ENCODE assay signal across 1 cellular context in genomic region chr4:6892909-6893202, GRCh38.
TF ChIP-seq lines count a peak whose summit lies in the region.

No MANE protein-coding gene starts in this region.

TF ChIP-seq in liver, 16 proteins besides CTCF, POLR2A, EP300 and RAD21 (continued from another document):
- TF ChIP-seq REST (IDR thresholded peaks at IDR 0.05) = no peak
- TF ChIP-seq JUND (IDR thresholded peaks at IDR 0.05) = no peak
- TF ChIP-seq YY1 (IDR thresholded peaks at IDR 0.05) = no peak
- TF ChIP-seq EGR1 (IDR thresholded peaks at IDR 0.05; ENCODE audit: low read depth in 2 of 2) = no peak
- no peak for TF ChIP-seq HNF4A (conservative IDR thresholded peaks at IDR 0.05)
- TF ChIP-seq, protein P1, sequence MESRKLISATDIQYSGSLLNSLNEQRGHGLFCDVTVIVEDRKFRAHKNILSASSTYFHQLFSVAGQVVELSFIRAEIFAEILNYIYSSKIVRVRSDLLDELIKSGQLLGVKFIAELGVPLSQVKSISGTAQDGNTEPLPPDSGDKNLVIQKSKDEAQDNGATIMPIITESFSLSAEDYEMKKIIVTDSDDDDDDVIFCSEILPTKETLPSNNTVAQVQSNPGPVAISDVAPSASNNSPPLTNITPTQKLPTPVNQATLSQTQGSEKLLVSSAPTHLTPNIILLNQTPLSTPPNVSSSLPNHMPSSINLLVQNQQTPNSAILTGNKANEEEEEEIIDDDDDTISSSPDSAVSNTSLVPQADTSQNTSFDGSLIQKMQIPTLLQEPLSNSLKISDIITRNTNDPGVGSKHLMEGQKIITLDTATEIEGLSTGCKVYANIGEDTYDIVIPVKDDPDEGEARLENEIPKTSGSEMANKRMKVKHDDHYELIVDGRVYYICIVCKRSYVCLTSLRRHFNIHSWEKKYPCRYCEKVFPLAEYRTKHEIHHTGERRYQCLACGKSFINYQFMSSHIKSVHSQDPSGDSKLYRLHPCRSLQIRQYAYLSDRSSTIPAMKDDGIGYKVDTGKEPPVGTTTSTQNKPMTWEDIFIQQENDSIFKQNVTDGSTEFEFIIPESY (IDR thresholded peaks at IDR 0.05) = no peak
- no peak for TF ChIP-seq TAF1 (conservative IDR thresholded peaks at IDR 0.05)
- no peak for TF ChIP-seq FOXA2 (IDR thresholded peaks at IDR 0.05)
- TF ChIP-seq, protein P2, sequence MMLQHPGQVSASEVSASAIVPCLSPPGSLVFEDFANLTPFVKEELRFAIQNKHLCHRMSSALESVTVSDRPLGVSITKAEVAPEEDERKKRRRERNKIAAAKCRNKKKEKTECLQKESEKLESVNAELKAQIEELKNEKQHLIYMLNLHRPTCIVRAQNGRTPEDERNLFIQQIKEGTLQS (IDR thresholded peaks at IDR 0.05) = no peak
- no peak for TF ChIP-seq NR2F2 (IDR thresholded peaks at IDR 0.05)
- TF ChIP-seq, protein P3, sequence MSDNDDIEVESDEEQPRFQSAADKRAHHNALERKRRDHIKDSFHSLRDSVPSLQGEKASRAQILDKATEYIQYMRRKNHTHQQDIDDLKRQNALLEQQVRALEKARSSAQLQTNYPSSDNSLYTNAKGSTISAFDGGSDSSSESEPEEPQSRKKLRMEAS (IDR thresholded peaks at IDR 0.05) = no peak
